ENCODE assay signal across 1 cellular context in the genomic region with DNA sequence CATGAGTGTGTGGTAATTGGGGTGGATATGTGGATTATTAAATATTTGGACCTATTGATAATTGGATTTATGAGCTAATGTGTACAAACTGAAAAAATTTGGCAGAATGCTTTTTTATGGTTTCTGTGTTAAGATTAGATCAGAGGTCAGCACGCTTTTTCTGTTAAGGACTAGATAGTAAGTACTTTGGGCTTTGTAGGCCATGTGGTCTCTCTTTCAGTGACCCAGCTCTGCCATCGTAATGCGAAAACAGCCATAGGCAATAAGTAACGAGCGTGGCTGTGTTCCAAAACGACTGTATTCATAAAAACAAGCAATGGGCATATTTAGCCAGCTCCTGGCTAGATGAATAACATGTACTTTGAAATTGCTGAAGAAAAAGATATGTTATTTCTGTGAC.
TF ChIP-seq lines count a peak whose summit lies in the region.

No MANE protein-coding gene starts in this region.

TF ChIP-seq in HepG2, 621 proteins besides CTCF, POLR2A, EP300 and RAD21 (continued from another document):
- no peak for TF ChIP-seq KMT2B (CRISPR knock-in tag; IDR thresholded peaks at IDR 0.05)
- no peak for TF ChIP-seq NFYB (CRISPR knock-in tag; IDR thresholded peaks at IDR 0.05)
- TF ChIP-seq, protein P1, sequence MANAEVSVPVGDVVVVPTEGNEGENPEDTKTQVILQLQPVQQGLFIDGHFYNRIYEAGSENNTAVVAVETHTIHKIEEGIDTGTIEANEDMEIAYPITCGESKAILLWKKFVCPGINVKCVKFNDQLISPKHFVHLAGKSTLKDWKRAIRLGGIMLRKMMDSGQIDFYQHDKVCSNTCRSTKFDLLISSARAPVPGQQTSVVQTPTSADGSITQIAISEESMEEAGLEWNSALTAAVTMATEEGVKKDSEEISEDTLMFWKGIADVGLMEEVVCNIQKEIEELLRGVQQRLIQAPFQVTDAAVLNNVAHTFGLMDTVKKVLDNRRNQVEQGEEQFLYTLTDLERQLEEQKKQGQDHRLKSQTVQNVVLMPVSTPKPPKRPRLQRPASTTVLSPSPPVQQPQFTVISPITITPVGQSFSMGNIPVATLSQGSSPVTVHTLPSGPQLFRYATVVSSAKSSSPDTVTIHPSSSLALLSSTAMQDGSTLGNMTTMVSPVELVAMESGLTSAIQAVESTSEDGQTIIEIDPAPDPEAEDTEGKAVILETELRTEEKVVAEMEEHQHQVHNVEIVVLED (CRISPR knock-in tag; IDR thresholded peaks at IDR 0.05; ENCODE audit: borderline replicate concordance): no peak
- TF ChIP-seq NR2F1 (CRISPR knock-in tag; IDR thresholded peaks at IDR 0.05): no peak
- TF ChIP-seq HNRNPK (IDR thresholded peaks at IDR 0.05; ENCODE audit: low read depth, low read length, poor library complexity, severe bottlenecking): no peak
- no peak for TF ChIP-seq NFIB (CRISPR knock-in tag; IDR thresholded peaks at IDR 0.05; ENCODE audit: borderline replicate concordance)
- TF ChIP-seq, protein P2, sequence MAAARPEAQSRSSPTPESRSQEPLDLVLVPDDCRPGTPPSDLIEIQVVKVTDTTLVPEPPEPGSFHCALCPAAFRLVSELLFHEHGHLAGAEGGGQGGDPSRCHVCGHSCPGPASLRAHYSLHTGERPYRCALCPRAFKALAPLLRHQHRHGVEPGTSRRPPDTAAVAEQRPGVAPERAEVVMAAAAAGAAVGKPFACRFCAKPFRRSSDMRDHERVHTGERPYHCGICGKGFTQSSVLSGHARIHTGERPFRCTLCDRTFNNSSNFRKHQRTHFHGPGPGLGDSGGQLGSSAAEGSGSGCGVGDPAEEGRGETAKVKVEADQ (CRISPR knock-in tag; IDR thresholded peaks at IDR 0.05; ENCODE audit: borderline replicate concordance): no peak
- TF ChIP-seq, protein P3, sequence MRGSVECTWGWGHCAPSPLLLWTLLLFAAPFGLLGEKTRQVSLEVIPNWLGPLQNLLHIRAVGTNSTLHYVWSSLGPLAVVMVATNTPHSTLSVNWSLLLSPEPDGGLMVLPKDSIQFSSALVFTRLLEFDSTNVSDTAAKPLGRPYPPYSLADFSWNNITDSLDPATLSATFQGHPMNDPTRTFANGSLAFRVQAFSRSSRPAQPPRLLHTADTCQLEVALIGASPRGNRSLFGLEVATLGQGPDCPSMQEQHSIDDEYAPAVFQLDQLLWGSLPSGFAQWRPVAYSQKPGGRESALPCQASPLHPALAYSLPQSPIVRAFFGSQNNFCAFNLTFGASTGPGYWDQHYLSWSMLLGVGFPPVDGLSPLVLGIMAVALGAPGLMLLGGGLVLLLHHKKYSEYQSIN (CRISPR knock-in tag; IDR thresholded peaks at IDR 0.05; ENCODE audit: borderline replicate concordance): no peak
- TF ChIP-seq, protein P4, sequence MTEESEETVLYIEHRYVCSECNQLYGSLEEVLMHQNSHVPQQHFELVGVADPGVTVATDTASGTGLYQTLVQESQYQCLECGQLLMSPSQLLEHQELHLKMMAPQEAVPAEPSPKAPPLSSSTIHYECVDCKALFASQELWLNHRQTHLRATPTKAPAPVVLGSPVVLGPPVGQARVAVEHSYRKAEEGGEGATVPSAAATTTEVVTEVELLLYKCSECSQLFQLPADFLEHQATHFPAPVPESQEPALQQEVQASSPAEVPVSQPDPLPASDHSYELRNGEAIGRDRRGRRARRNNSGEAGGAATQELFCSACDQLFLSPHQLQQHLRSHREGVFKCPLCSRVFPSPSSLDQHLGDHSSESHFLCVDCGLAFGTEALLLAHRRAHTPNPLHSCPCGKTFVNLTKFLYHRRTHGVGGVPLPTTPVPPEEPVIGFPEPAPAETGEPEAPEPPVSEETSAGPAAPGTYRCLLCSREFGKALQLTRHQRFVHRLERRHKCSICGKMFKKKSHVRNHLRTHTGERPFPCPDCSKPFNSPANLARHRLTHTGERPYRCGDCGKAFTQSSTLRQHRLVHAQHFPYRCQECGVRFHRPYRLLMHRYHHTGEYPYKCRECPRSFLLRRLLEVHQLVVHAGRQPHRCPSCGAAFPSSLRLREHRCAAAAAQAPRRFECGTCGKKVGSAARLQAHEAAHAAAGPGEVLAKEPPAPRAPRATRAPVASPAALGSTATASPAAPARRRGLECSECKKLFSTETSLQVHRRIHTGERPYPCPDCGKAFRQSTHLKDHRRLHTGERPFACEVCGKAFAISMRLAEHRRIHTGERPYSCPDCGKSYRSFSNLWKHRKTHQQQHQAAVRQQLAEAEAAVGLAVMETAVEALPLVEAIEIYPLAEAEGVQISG (CRISPR knock-in tag; IDR thresholded peaks at IDR 0.05): no peak
- TF ChIP-seq ZMYM4 (CRISPR knock-in tag; IDR thresholded peaks at IDR 0.05): no peak
- TF ChIP-seq CREM (IDR thresholded peaks at IDR 0.05): no peak
- TF ChIP-seq CREM (CRISPR knock-in tag; IDR thresholded peaks at IDR 0.05): no peak
- TF ChIP-seq ZNF572 (CRISPR knock-in tag; IDR thresholded peaks at IDR 0.05): no peak
